In the genomic region with DNA sequence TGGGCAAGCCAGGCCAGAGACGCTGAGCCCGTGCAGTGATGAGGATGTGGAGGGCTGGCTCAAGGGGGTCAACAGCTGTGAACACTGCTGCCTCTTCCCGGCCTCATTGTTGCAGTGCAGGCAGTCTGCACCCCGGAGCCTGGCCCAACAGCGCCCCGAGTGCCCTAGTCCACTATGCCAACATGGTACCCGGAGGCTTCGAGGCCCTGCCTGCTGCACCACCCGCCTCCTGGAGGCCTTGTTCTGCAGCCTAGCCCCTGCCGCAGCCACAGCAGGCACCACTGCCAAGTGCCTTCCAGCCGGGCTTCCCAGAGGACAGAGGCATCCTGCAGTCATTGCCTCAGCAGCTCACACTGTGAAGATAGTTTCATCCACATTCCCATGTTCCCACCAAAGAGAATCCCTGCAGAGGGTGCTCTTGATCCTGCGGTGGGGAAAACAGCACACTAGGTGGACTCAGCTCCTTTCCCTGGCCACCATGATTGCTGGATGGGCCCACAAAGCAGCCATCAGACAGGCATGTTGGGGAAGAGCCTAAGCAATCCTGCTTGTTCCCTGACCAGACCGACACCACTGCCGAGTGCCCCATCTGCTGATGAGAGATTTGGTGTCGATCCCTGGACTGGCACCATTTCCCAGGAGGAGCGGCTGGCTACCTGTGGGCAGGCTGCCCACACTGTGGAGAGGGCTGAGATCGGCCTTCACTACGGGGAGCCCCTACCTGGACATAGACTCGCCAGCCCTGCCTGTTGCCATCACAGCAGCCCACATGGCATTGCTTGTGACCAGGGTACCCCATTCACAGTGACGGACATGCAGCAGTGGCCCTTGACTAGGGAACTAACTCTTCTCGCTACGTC, we compare ENCODE assay signal across 2 cellular contexts.
TF ChIP-seq lines count a peak whose summit lies in the region.

No MANE protein-coding gene starts in this region.

TF ChIP-seq in A549, 52 proteins besides CTCF, POLR2A, EP300 and RAD21 (continued from another document):
- TF ChIP-seq GATA3 (IDR thresholded peaks at IDR 0.05; ENCODE audit: borderline replicate concordance) (no peak), ZNF302 (CRISPR knock-in tag; IDR thresholded peaks at IDR 0.05) (no peak), ZSCAN20 (CRISPR knock-in tag; IDR thresholded peaks at IDR 0.05) (no peak), JUNB (IDR thresholded peaks at IDR 0.05) (no peak), POLR2AphosphoS2 (conservative IDR thresholded peaks at IDR 0.05; ENCODE audit: low read length) (no peak), HOXB5 (CRISPR knock-in tag; IDR thresholded peaks at IDR 0.05) (no peak), JUN (IDR thresholded peaks at IDR 0.05) (no peak; a peak in 1 of 5 replicates), CEBPB (IDR thresholded peaks at IDR 0.05) (no peak), TP53 (CRISPR knock-in tag; IDR thresholded peaks at IDR 0.05) (no peak), TFCP2L1 (CRISPR knock-in tag; IDR thresholded peaks at IDR 0.05) (no peak)
- TF ChIP-seq, protein P1, sequence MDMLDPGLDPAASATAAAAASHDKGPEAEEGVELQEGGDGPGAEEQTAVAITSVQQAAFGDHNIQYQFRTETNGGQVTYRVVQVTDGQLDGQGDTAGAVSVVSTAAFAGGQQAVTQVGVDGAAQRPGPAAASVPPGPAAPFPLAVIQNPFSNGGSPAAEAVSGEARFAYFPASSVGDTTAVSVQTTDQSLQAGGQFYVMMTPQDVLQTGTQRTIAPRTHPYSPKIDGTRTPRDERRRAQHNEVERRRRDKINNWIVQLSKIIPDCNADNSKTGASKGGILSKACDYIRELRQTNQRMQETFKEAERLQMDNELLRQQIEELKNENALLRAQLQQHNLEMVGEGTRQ (IDR thresholded peaks at IDR 0.05): no peak
- TF ChIP-seq, protein P2, sequence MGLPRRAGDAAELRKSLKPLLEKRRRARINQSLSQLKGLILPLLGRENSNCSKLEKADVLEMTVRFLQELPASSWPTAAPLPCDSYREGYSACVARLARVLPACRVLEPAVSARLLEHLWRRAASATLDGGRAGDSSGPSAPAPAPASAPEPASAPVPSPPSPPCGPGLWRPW (IDR thresholded peaks at IDR 0.05): no peak

TF ChIP-seq in GM12891, 5 proteins besides CTCF, POLR2A, EP300 and RAD21 (continued from another document):
- no peak for TF ChIP-seq PAX5 (IDR thresholded peaks at IDR 0.05; ENCODE audit: insufficient read depth, low read length, severe bottlenecking)
